ENCODE assay signal across 34 cellular contexts in genomic region chr2:58435246-58435645, GRCh38.
"Had no signal": no experiment of that assay in that cellular context is flagged by ENCODE, and none has a peak within 500 bp of the region (broad histone marks: within the 10 kb centered on the region; RNA-seq: fewer than 3 reads in every experiment).

No MANE protein-coding gene starts in this region.

- ATAC-seq: activated CD4-positive, alpha-beta T cell treated with anti-CD3 and anti-CD28 coated beads for 36 hours; activated CD4-positive, CD25-positive, alpha-beta regulatory T cell treated with anti-CD3 and anti-CD28 coated beads, Interleukin-2, amount 50 U/mL, for 24 hours; PC-3 had no signal

- H3K27ac Mint-ChIP-seq: activated CD4-positive, alpha-beta T cell treated with anti-CD3 and anti-CD28 coated beads for 36 hours; activated CD4-positive, alpha-beta T cell treated with anti-CD3 and anti-CD28 coated beads, Interleukin-2, amount 10 ng/mL, durations not matched to agents 7 days and 5 days; activated naive CD8-positive, alpha-beta T cell treated with anti-CD3 and anti-CD28 coated beads for 36 hours; T-helper 1 cell treated with Interleukin-12 subunit alpha and Interleukin-12 subunit beta and Interleukin-4 antibody, amounts not matched to agents 30 μg/mL and 1 μg/mL, for 36 hours; T-helper 2 cell treated with Interferon-gamma antibody and Interleukin-4, amounts not matched to agents 5 μg/mL and 100 μg/mL, for 36 hours had no signal

- H3K9me3 Mint-ChIP-seq: activated CD4-positive, alpha-beta T cell treated with anti-CD3 and anti-CD28 coated beads, Interleukin-2, amount 10 ng/mL, durations not matched to agents 7 days and 5 days; activated naive CD8-positive, alpha-beta T cell treated with anti-CD3 and anti-CD28 coated beads for 36 hours; T-helper 1 cell treated with Interleukin-12 subunit alpha and Interleukin-12 subunit beta and Interleukin-4 antibody, amounts not matched to agents 30 μg/mL and 1 μg/mL, for 36 hours; T-helper 2 cell treated with Interferon-gamma antibody and Interleukin-4, amounts not matched to agents 5 μg/mL and 100 μg/mL, for 36 hours had no signal

- H3K4me1 Mint-ChIP-seq: activated CD4-positive, alpha-beta T cell treated with anti-CD3 and anti-CD28 coated beads for 36 hours; activated CD4-positive, alpha-beta T cell treated with anti-CD3 and anti-CD28 coated beads, Interleukin-2, amount 10 ng/mL, durations not matched to agents 7 days and 5 days; activated naive CD8-positive, alpha-beta T cell treated with anti-CD3 and anti-CD28 coated beads for 36 hours had no signal

- H3K9me2 ChIP-seq: SK-N-SH had no signal

- H3K4me2 ChIP-seq: SK-N-SH had no signal

- H3K4me3 ChIP-seq: MG63, Peyer's patch, SJSA1 had no signal

- H3K36me3 ChIP-seq: brain microvascular endothelial cell, MG63, Peyer's patch, SJSA1 had no signal

- DNase-seq: activated CD4-positive, alpha-beta T cell treated with anti-CD3 and anti-CD28 coated beads for 36 hours; activated CD4-positive, alpha-beta T cell treated with anti-CD3 and anti-CD28 coated beads, Interleukin-2, amount 10 ng/mL, durations not matched to agents 7 days and 5 days; activated CD4-positive, alpha-beta T cell treated with anti-CD3 and anti-CD28 coated beads, Interleukin-2, amount 50 U/mL, for 48 hours; activated CD8-positive, alpha-beta memory T cell treated with anti-CD3 and anti-CD28 coated beads, Interleukin-2, amount 50 U/mL, for 4 hours; activated effector memory CD4-positive, alpha-beta T cell treated with Interleukin-2 at 50 U/mL for 16 hours; activated naive CD4-positive, alpha-beta T cell treated with anti-CD3 and anti-CD28 coated beads, Interleukin-2, amount 50 U/mL, for 16 hours; activated naive CD8-positive, alpha-beta T cell treated with anti-CD3 and anti-CD28 coated beads for 36 hours; activated T-cell treated with anti-CD3 and anti-CD28 coated beads, Interleukin-2, amount 50 U/mL, for 48 hours; amniotic stem cell; aorta; brain microvascular endothelial cell; central memory CD4-positive, alpha-beta T cell; Kasumi-1; KG1; MG63; NCI-H1048; NCI-H146; NCI-H187; NCI-H2029 treated with DMSO at 0.1 percent for 48 hours; NCI-H2171 treated with DMSO at 0.1 percent for 48 hours; NCI-H2227 treated with DMSO at 0.1 percent for 48 hours; NCI-H446; NCI-H510A treated with DMSO at 0.1 percent for 48 hours; NCI-H69; NK-92 treated with Interleukin-12 subunit alpha and Interleukin-12 subunit beta, amount 100 ng/mL, for 24 hours; PC-3; Peyer's patch; RPMI8226; SHP77 treated with DMSO at 0.1 percent for 48 hours; SK-N-SH had no signal

- H3K9ac ChIP-seq: SK-N-SH had no signal

- H3K36me3 Mint-ChIP-seq: activated naive CD8-positive, alpha-beta T cell treated with anti-CD3 and anti-CD28 coated beads for 36 hours had no signal

- H3K27ac ChIP-seq: brain microvascular endothelial cell, Peyer's patch, SJSA1 had no signal

- H3K9me3 ChIP-seq: MG63, Peyer's patch, SJSA1, SK-N-SH had no signal

- H3K4me3 Mint-ChIP-seq: activated CD4-positive, alpha-beta T cell treated with anti-CD3 and anti-CD28 coated beads for 36 hours; activated CD4-positive, alpha-beta T cell treated with anti-CD3 and anti-CD28 coated beads, Interleukin-2, amount 10 ng/mL, durations not matched to agents 7 days and 5 days; activated naive CD8-positive, alpha-beta T cell treated with anti-CD3 and anti-CD28 coated beads for 36 hours; T-helper 1 cell treated with Interleukin-12 subunit alpha and Interleukin-12 subunit beta and Interleukin-4 antibody, amounts not matched to agents 30 μg/mL and 1 μg/mL, for 36 hours; T-helper 2 cell treated with Interferon-gamma antibody and Interleukin-4, amounts not matched to agents 5 μg/mL and 100 μg/mL, for 36 hours had no signal

- H3K27me3 ChIP-seq: brain microvascular endothelial cell, MG63, Peyer's patch had no signal

- H3K4me1 ChIP-seq: SJSA1 had no signal
